25 cellular contexts compared by ENCODE assay signal in the genomic region with DNA sequence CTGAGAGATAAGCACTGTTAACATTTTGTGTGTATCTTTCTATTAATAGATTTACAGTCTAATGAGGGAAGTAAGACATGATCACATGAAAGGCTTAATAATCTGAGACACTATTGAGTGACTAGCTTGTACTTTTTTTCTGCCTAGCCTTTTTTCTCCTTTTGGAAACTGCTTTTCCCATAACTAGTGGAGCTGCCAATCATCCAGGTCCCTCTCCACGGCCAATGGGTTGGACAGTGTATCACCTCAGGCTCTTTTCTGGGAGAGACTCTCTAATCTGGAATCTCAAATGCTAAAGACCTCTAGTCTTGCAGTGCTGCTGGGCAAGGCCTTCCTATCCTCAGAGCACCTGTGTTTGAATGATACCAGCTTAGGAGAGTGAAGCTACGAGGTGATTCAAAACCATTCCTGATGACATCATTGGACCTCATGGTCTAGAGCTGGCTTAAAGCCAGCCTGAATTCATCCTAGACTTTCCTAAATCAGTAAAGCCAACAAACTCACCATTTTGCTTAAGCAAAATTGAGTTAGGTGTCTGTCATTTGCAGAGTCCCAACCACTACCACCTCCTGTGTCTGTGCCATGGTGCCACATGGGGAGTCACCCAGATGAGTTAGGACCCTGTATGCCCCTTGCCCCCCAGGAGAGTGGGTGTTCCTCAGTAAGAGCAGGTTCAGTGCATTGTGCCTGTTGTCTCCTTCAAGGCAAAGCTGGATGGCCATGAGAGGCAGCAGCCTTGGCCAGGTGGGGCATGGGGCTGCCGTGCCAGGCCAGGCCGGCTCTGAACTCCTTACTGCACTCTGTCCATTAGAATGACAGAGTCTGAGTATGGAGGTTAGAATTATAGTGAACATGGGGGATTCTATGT.
DNase-seq lines count a peak whose midpoint lies in the region; ATAC-seq, FAIRE-seq and TF ChIP-seq lines count a peak whose summit lies in the region.
"Had no signal": no experiment of that assay in that cellular context is flagged by ENCODE, and none has a peak within 500 bp of the region (broad histone marks: within the 10 kb centered on the region; RNA-seq: fewer than 3 reads in every experiment).

No MANE protein-coding gene starts in this region.

- peak overlapping the region in 1 of 2 donors; percentile 57 for H3K4me3 Mint-ChIP-seq in CD14-positive monocyte
- no peak overlapping the region for H3K4me3 Mint-ChIP-seq in activated CD4-positive, alpha-beta T cell treated with anti-CD3 and anti-CD28 coated beads, Interleukin-2, amount 10 ng/mL, durations not matched to agents 7 days and 5 days
- H3K4me3 Mint-ChIP-seq: type B pancreatic cell, WTC11 had no signal

- peaks cover 81% of the 10 kb centered on the region for H3K4me1 Mint-ChIP-seq in CD14-positive monocyte
- peaks cover 21% of the 10 kb centered on the region for H3K4me1 Mint-ChIP-seq in activated CD4-positive, alpha-beta T cell treated with anti-CD3 and anti-CD28 coated beads, Interleukin-2, amount 10 ng/mL, durations not matched to agents 7 days and 5 days

- H3K9ac ChIP-seq in GM12878 (ENCODE audit: control insufficient read depth, insufficient read depth, low read length) = no peak overlapping the region

- POLR2A ChIA-PET in HEK293T (lab: Yijun Ruan, JAX) = interaction anchor here (1.8 kb wide), 1 partner anchor 62 kb away, joined by 8 read pairs; a partner anchor contains a TSS
- POLR2A ChIA-PET in GM12878 (lab: Charles Lee) = no interaction called here
- POLR2A ChIA-PET in activated CD4-positive, alpha-beta T cell treated with anti-CD3 and anti-CD28 coated beads, Interleukin-2, amount 10 ng/mL, durations not matched to agents 7 days and 5 days (lab: Charles Lee) = no interaction called here

- H3K4me2 ChIP-seq in GM12878 (ENCODE audit: control insufficient read depth, insufficient read depth) = no peak overlapping the region; the same call in 1 of the 2 replicates

- TF ChIP-seq RAD21 in GM12878 (IDR thresholded peaks at IDR 0.05; ENCODE audit: insufficient read depth, low read depth, low read length) = no peak

- no peaks in the 10 kb centered on the region for H4K20me1 ChIP-seq in GM12878 (ENCODE audit: control insufficient read depth, insufficient read depth)

- no peak for ATAC-seq in GM12878

- H3K4me1 ChIP-seq in GM12878 (ENCODE audit: control insufficient read depth, insufficient read depth, low read length) = peaks cover 16% of the 10 kb centered on the region
- no peaks in the 10 kb centered on the region for H3K4me1 ChIP-seq in thyroid gland
- H3K4me1 ChIP-seq: HAP-1 had no signal

- TF ChIP-seq CTCF in CD14-positive monocyte (IDR thresholded peaks at IDR 0.05) (no peak), GM12878 (IDR thresholded peaks at IDR 0.05 in 2 of 3, conservative IDR thresholded peaks at IDR 0.05 in 1 of 3; ENCODE audit: control insufficient read depth in 2 of 3, extremely low read depth in 1 of 3, insufficient read depth in 1 of 3, low read depth in 3 of 3, low read length in 3 of 3) (no peak), thyroid gland (IDR thresholded peaks at IDR 0.05) (no peak)

- peaks cover 0 to 4% of the 10 kb centered on the region in 2 donors for H3K36me3 Mint-ChIP-seq in CD14-positive monocyte
- no peaks in the 10 kb centered on the region for H3K36me3 Mint-ChIP-seq in activated CD4-positive, alpha-beta T cell treated with anti-CD3 and anti-CD28 coated beads, Interleukin-2, amount 10 ng/mL, durations not matched to agents 7 days and 5 days (ENCODE audit: low read depth)
- H3K36me3 Mint-ChIP-seq: naive thymus-derived CD8-positive, alpha-beta T cell; type B pancreatic cell; WTC11 had no signal

- no peaks in the 10 kb centered on the region for H3K27me3 Mint-ChIP-seq in CD14-positive monocyte (ENCODE audit: low read depth in 3 of 3)
- peaks cover 3% of the 10 kb centered on the region for H3K27me3 Mint-ChIP-seq in activated CD4-positive, alpha-beta T cell treated with anti-CD3 and anti-CD28 coated beads, Interleukin-2, amount 10 ng/mL, durations not matched to agents 7 days and 5 days
- H3K27me3 Mint-ChIP-seq: activated T-cell treated with anti-CD3 and anti-CD28 coated beads, Interleukin-2, amount 50 U/mL, for 24 hours; naive thymus-derived CD8-positive, alpha-beta T cell had no signal

- intact Hi-C loops in CD14-positive monocyte (cut with micrococcal nuclease) = loop anchor here in 1 of 2 donors (5.0 kb wide), 2 partner anchors 40 to 65 kb away; a partner anchor contains a TSS
- intact Hi-C loops in GM12878 (cut with micrococcal nuclease; ENCODE audit: unreplicated experiment) = no loop called here
- intact Hi-C loops in thyroid gland (cut with DNase I) = no loop called here

- H3K27ac ChIP-seq in GM12878 (ENCODE audit: control insufficient read depth, insufficient read depth) (no peak overlapping the region), layer of hippocampus (ENCODE audit: low read depth, low read length) (peak overlapping the region; percentile 1), thyroid gland (no peak overlapping the region)
- H3K27ac ChIP-seq: SK-N-MC had no signal

- H3K9me3 ChIP-seq in GM12878 (replicated peaks; ENCODE audit: control insufficient read depth, insufficient read depth, low read length) (no peaks in the 10 kb centered on the region), thyroid gland (no peaks in the 10 kb centered on the region)
- H3K9me3 ChIP-seq: HAP-1 had no signal

- H3K4me3 ChIP-seq in GM12878 (no peak overlapping the region), thyroid gland (replicated peaks in 1 of 3) (no peak overlapping the region)
- H3K4me3 ChIP-seq: HAP-1, SK-N-MC had no signal

- SMC1A ChIA-PET in GM12878 (lab: Charles Lee; ENCODE audit: uncharacterized antibody, unreplicated experiment) = no interaction called here

- DNase-seq in CD14-positive monocyte (ENCODE audit: low spot score) (no peak), HEK293T (ENCODE audit: extremely low spot score) (no peak), GM12878 (ENCODE audit: low read depth, low spot score) (no peak), thyroid gland (no peak), NCI-H82 treated with DMSO at 0.1 percent for 48 hours (lab: John Stamatoyannopoulos, UW; ENCODE audit: unreplicated experiment) (no peak)
- no peak for DNase-seq in activated CD4-positive, alpha-beta T cell treated with anti-CD3 and anti-CD28 coated beads, Interleukin-2, amount 10 ng/mL, durations not matched to agents 7 days and 5 days
- no peak for DNase-seq in activated naive CD4-positive, alpha-beta T cell treated with anti-CD3 and anti-CD28 coated beads, Interleukin-2, amount 50 U/mL, for 16 hours
- DNase-seq: activated naive CD4-positive, alpha-beta T cell treated with Interleukin-2 at 50 U/mL for 16 hours; activated T-cell treated with anti-CD3 and anti-CD28 coated beads, Interleukin-2, amount 50 U/mL, for 24 hours; anterior cingulate cortex; cerebellar nuclear complex; mammary epithelial cell; NCI-H1048; NCI-H82; posterior cingulate gyrus; stimulated activated CD4-positive, alpha-beta T cell treated with anti-CD3 and anti-CD28 coated beads, Interleukin-2, amount 100 ng/mL, for 24 hours; stimulated activated naive CD4-positive, alpha-beta T cell treated with Interleukin-2 at 50 U/mL for 16 hours had no signal

- TF ChIP-seq EP300 in GM12878 (IDR thresholded peaks at IDR 0.05; ENCODE audit: borderline replicate concordance in 1 of 2, control insufficient read depth in 1 of 2, low read depth in 2 of 2, low read length in 2 of 2) = no peak

- peaks cover 5% of the 10 kb centered on the region for H3K79me2 ChIP-seq in GM12878 (ENCODE audit: control insufficient read depth, insufficient read depth, low read length)

- H3K27me3 ChIP-seq in GM12878 (replicated peaks in 1 of 2; ENCODE audit: control insufficient read depth in 2 of 2, insufficient read depth in 2 of 2, low read length in 1 of 2) (no peaks in the 10 kb centered on the region), layer of hippocampus (ENCODE audit: control insufficient read depth, insufficient read depth, low read length) (no peaks in the 10 kb centered on the region), thyroid gland (no peaks in the 10 kb centered on the region)

- peak overlapping the region; percentile 93; the same call in 1 of the 2 replicates for H2AFZ ChIP-seq in GM12878 (ENCODE audit: control insufficient read depth, low read depth, low read length)

- WGBS in GM12878 (ENCODE audit: insufficient coverage, insufficient replicate concordance, low lambda C conversion rate, missing lambda C conversion rate) = 82% methylated on average over 4 of the region's 4 CpGs
- 90 to 92% methylated on average over 4 of the region's 4 CpGs for WGBS in thyroid gland, 2 donors

- RAD21 ChIA-PET in GM12878 (lab: Charles Lee; ENCODE audit: unreplicated experiment) = no interaction called here

- in situ Hi-C loops in GM12878 (cut with MboI) = no loop called here

- no peak for FAIRE-seq in GM12878 (lab: Jason Lieb, UNC)

- CTCF ChIA-PET in HEK293T (lab: Yijun Ruan, JAX) = interaction anchor here (0.7 to 1.2 kb wide), 3 partner anchors 21 to 310 kb away, joined by 3 to 5 read pairs (median 3); no protein-coding TSS in a partner anchor
- CTCF ChIA-PET in GM12878 (lab: Yijun Ruan, JAX) = no interaction called here
- CTCF ChIA-PET in activated CD4-positive, alpha-beta T cell treated with anti-CD3 and anti-CD28 coated beads, Interleukin-2, amount 10 ng/mL, durations not matched to agents 7 days and 5 days (lab: Charles Lee) = interaction anchor here (1.2 kb wide), 1 partner anchor 9 kb away, joined by 3 read pairs; no protein-coding TSS in a partner anchor

- TF ChIP-seq POLR2A in GM12878 (IDR thresholded peaks at IDR 0.05; ENCODE audit: low read depth, low read length) (no peak), thyroid gland (IDR thresholded peaks at IDR 0.05) (no peak)

- BruUV-seq in GM12878 (replicated peaks; lab: Mats Ljungman, UMichigan) = no TSS peak

- no peaks in the 10 kb centered on the region for H3K9me3 Mint-ChIP-seq in CD14-positive monocyte
- peaks cover 2% of the 10 kb centered on the region for H3K9me3 Mint-ChIP-seq in activated CD4-positive, alpha-beta T cell treated with anti-CD3 and anti-CD28 coated beads, Interleukin-2, amount 10 ng/mL, durations not matched to agents 7 days and 5 days
- H3K9me3 Mint-ChIP-seq: activated CD8-positive, alpha-beta T cell treated with anti-CD3 and anti-CD28 coated beads for 36 hours; activated T-cell treated with anti-CD3 and anti-CD28 coated beads, Interleukin-2, amount 50 U/mL, for 24 hours; naive thymus-derived CD8-positive, alpha-beta T cell; T-helper 2 cell treated with Interferon-gamma antibody and Interleukin-4, amounts not matched to agents 5 μg/mL and 100 μg/mL, for 36 hours; type B pancreatic cell had no signal

- H3K36me3 ChIP-seq in GM12878 (ENCODE audit: control insufficient read depth in 2 of 2, insufficient read depth in 2 of 2, low read length in 1 of 2) (no peaks in the 10 kb centered on the region), thyroid gland (no peaks in the 10 kb centered on the region)
- H3K36me3 ChIP-seq: HAP-1 had no signal

- H3K27ac Mint-ChIP-seq in CD14-positive monocyte = peak overlapping the region; percentile 91 to 96 (median 94)
- H3K27ac Mint-ChIP-seq in activated CD4-positive, alpha-beta T cell treated with anti-CD3 and anti-CD28 coated beads, Interleukin-2, amount 10 ng/mL, durations not matched to agents 7 days and 5 days = no peak overlapping the region
- H3K27ac Mint-ChIP-seq: type B pancreatic cell, WTC11 had no signal

TF ChIP-seq in HEK293T, 16 proteins besides CTCF, POLR2A, EP300 and RAD21 (continues in another document):
- TF ChIP-seq SP1 (IDR thresholded peaks at IDR 0.05) = no peak

TF ChIP-seq in GM12878, 131 proteins besides CTCF, POLR2A, EP300 and RAD21 (continues in another document):
- TF ChIP-seq MYB (IDR thresholded peaks at IDR 0.05; ENCODE audit: borderline replicate concordance, low read depth, low read length) = no peak
